Comparison of ENCODE assay signal across 8 cellular contexts in genomic region chr13:108155185-108156106, GRCh38. TPM values are rescaled to one million over a fixed set of nuclear protein-coding genes. Genes with fewer than 3 reads are reported as not detected.
A peak's percentile ranks its signal among the peaks of the same experiment; 100 is the strongest.
DNase-seq lines count a peak whose midpoint lies in the region; ATAC-seq and TF ChIP-seq lines count a peak whose summit lies in the region.

No MANE protein-coding gene starts in this region.

- H3K4ac ChIP-seq in trophoblast cell (ENCODE audit: low read depth, low read length): no peak overlapping the region

- no peak overlapping the region for H4K12ac ChIP-seq in trophoblast cell (ENCODE audit: low read depth, low read length)

- no peak overlapping the region for H2BK5ac ChIP-seq in trophoblast cell (ENCODE audit: low read depth, low read length, poor library complexity)

- no peak overlapping the region for H2AK5ac ChIP-seq in trophoblast cell (ENCODE audit: low read length)

- H3K36me3 ChIP-seq in PC-9 (ENCODE audit: low read depth): no peaks in the 10 kb centered on the region
- no peaks in the 10 kb centered on the region for H3K36me3 ChIP-seq in trophoblast cell (ENCODE audit: control insufficient read depth in 1 of 2, insufficient read depth in 2 of 2, low read length in 2 of 2)
- no peaks in the 10 kb centered on the region for H3K36me3 ChIP-seq in uterus

- no peak overlapping the region for H4K8ac ChIP-seq in trophoblast cell (ENCODE audit: low read depth, low read length)

- no peak overlapping the region for H3K18ac ChIP-seq in trophoblast cell (ENCODE audit: low read length)

- H3K79me2 ChIP-seq in PC-9 (ENCODE audit: low read depth) (no peaks in the 10 kb centered on the region), trophoblast cell (ENCODE audit: control insufficient read depth, insufficient read depth, low read length, poor library complexity) (no peaks in the 10 kb centered on the region)

- CTCF ChIA-PET in PC-9 (lab: Charles Lee): interaction anchor here (0.7 to 1.0 kb wide), 6 partner anchors 33 to 896 kb away, joined by 3 to 4 read pairs (median 3); no protein-coding TSS in a partner anchor

- H3K9ac ChIP-seq in trophoblast cell (ENCODE audit: low read length): no peak overlapping the region

- ATAC-seq in GM18502 (IDR thresholded peaks at IDR 0.05; ENCODE audit: poor library complexity, unreplicated experiment): peak; percentile 80

- no peak overlapping the region for H3K27ac ChIP-seq in 22Rv1
- no peak overlapping the region for H3K27ac ChIP-seq in PC-9
- H3K27ac ChIP-seq in trophoblast cell (ENCODE audit: low read depth, low read length): no peak overlapping the region
- H3K27ac ChIP-seq in uterus: no peak overlapping the region

- H3K4me2 ChIP-seq in PC-9 (peak overlapping the region; percentile 51), trophoblast cell (ENCODE audit: low read length) (no peak overlapping the region)

- H3K9me3 ChIP-seq in PC-9 (ENCODE audit: insufficient read depth, low read depth) (no peaks in the 10 kb centered on the region; the same call in 1 of the 2 replicates), trophoblast cell (ENCODE audit: insufficient read depth, low read depth, low read length) (peaks cover 3% of the 10 kb centered on the region), uterus (no peaks in the 10 kb centered on the region)

- TF ChIP-seq CTCF in 22Rv1 (IDR thresholded peaks at IDR 0.05) (peak; percentile 91), PC-9 (conservative IDR thresholded peaks at IDR 0.05) (peak; percentile 97), uterus (IDR thresholded peaks at IDR 0.05) (peak; percentile 51 to 60 (median 56))

- no peaks in the 10 kb centered on the region for H4K20me1 ChIP-seq in PC-9 (ENCODE audit: insufficient read depth)

- no CpG with 5 or more reads among the region's 16 CpGs for WGBS in trophoblast cell (ENCODE audit: extremely low coverage, insufficient coverage, insufficient read length)

- H3K27me3 ChIP-seq in PC-9 (ENCODE audit: insufficient read depth, low read depth): no peaks in the 10 kb centered on the region
- H3K27me3 ChIP-seq in trophoblast cell (ENCODE audit: insufficient read depth, low read length): no peaks in the 10 kb centered on the region
- H3K27me3 ChIP-seq in uterus: no peaks in the 10 kb centered on the region

- H3K9me2 ChIP-seq in PC-9 (ENCODE audit: insufficient read depth): no peaks in the 10 kb centered on the region

- no peak overlapping the region for H3K4me3 ChIP-seq in PC-9
- no peak overlapping the region for H3K4me3 ChIP-seq in trophoblast cell (ENCODE audit: low read depth, low read length)
- no peak overlapping the region for H3K4me3 ChIP-seq in uterus

- H2BK12ac ChIP-seq in trophoblast cell (ENCODE audit: low read length): no peak overlapping the region

- H3K4me1 ChIP-seq in PC-9 (replicated peaks; ENCODE audit: insufficient read depth) (no peaks in the 10 kb centered on the region), trophoblast cell (ENCODE audit: control insufficient read depth in 1 of 2, insufficient read depth in 2 of 2, low read length in 2 of 2) (no peaks in the 10 kb centered on the region), uterus (no peaks in the 10 kb centered on the region)

- no peak overlapping the region for H4K91ac ChIP-seq in trophoblast cell (ENCODE audit: low read depth, low read length)

- intact Hi-C loops in PC-9 (cut with micrococcal nuclease; ENCODE audit: unreplicated experiment) (loop anchor here (1.0 to 10.0 kb wide), 2 partner anchors 781 to 950 kb away; no protein-coding TSS in a partner anchor), uterus (cut with DNase I; ENCODE audit: low total_unique reads) (no loop called here)

- no peaks in the 10 kb centered on the region for H3F3A ChIP-seq in PC-9 (ENCODE audit: insufficient read depth, low read depth)

- no peak overlapping the region; the same call in 1 of the 2 replicates for H2AFZ ChIP-seq in PC-9
- no peak overlapping the region for H2AFZ ChIP-seq in trophoblast cell (ENCODE audit: insufficient read depth, low read length, poor library complexity)

- no peak overlapping the region for H2BK120ac ChIP-seq in trophoblast cell (ENCODE audit: insufficient read depth, low read length, poor library complexity)

- DNase-seq in HT-29 (ENCODE audit: low spot score) (peak; percentile 92), PC-9 (peak; percentile 42 to 48), germinal center (ENCODE audit: low spot score) (peak; percentile 32), trophoblast cell (peak; percentile 9 to 75), uterus (peak; percentile 18 to 24)
- DNase-seq in activated T-helper 9 cell treated with anti-CD3 and anti-CD28 coated beads, Interleukin-2, amount 50 U/mL, for 16 hours (ENCODE audit: low read depth): peak; percentile 30

- no peaks in the 10 kb centered on the region for H3K79me1 ChIP-seq in trophoblast cell (ENCODE audit: low read length)

- no peak overlapping the region for H3K23ac ChIP-seq in trophoblast cell (ENCODE audit: low read length)

- H3K14ac ChIP-seq in trophoblast cell (ENCODE audit: low read length): no peak overlapping the region

- no peak for TF ChIP-seq POLR2A in uterus (IDR thresholded peaks at IDR 0.05)

- no TSS peak for BruUV-seq in PC-9 (replicated peaks; lab: Mats Ljungman, UMichigan)

- POLR2A ChIA-PET in PC-9 (lab: Charles Lee; ENCODE audit: unreplicated experiment): no interaction called here

RNA-seq across cellular contexts. Expression of gene LIG4, which starts 59.9 kb away (rescaled TPM):
- 3.7 and 4.3 TPM in 2 replicates for total RNA-seq in HT-29 (2014; rRNA removed; shearing (Covaris generic))
- total RNA-seq in PC-9 (2021) (7.3 and 9.1 TPM in 2 replicates), uterus (10 to 100 TPM in 1 of 4 donors, 1 to 10 TPM in 3; 2.0 to 11.0 (median 7.2) TPM)
- polyA plus RNA-seq in trophoblast cell (2013): 7.3 and 7.5 TPM in 2 replicates

Comparison
In these comparisons a context has a peak if more than half of its experiments do, and no peak if none do; other contexts are left out.
1. DNase-seq: peak in every context shown above with its lines; median percentile 92 in HT-29; 45 in PC-9; 42 in trophoblast cell; 32 in germinal center; 30 in activated T-helper 9 cell treated with anti-CD3 and anti-CD28 coated beads, Interleukin-2, amount 50 U/mL, for 16 hours; 21 in uterus.